11 cellular contexts compared by ENCODE assay signal in genomic region chr5:124951676-124952075, GRCh38.
DNase-seq lines count a peak whose midpoint lies in the region; ATAC-seq lines count a peak whose summit lies in the region.
"Had no signal": no experiment of that assay in that cellular context is flagged by ENCODE, and none has a peak within 500 bp of the region (broad histone marks: within the 10 kb centered on the region; RNA-seq: fewer than 3 reads in every experiment).

No MANE protein-coding gene starts in this region.

- ATAC-seq in GM18858 (IDR thresholded peaks at IDR 0.05; ENCODE audit: unreplicated experiment) (peak; percentile 46), GM21619 (IDR thresholded peaks at IDR 0.05; ENCODE audit: unreplicated experiment) (peak; percentile 58), HG03354 (IDR thresholded peaks at IDR 0.05; ENCODE audit: poor library complexity, severe bottlenecking, unreplicated experiment) (peak; percentile 74)

- H3K27me3 Mint-ChIP-seq in immature natural killer cell (ENCODE audit: low read depth in 3 of 3) = no peaks in the 10 kb centered on the region
- H3K27me3 Mint-ChIP-seq: activated T-cell treated with anti-CD3 and anti-CD28 coated beads, Interleukin-2, amount 50 U/mL, for 24 hours had no signal

- H3K9me3 Mint-ChIP-seq in immature natural killer cell = no peaks in the 10 kb centered on the region
- H3K9me3 Mint-ChIP-seq: activated T-cell treated with anti-CD3 and anti-CD28 coated beads, Interleukin-2, amount 50 U/mL, for 24 hours had no signal

- DNase-seq in immature natural killer cell = peak; percentile 13 to 41 (median 32)
- DNase-seq in NCI-H510A treated with DMSO at 0.1 percent for 48 hours (lab: John Stamatoyannopoulos, UW) = no peak
- DNase-seq in T-helper 9 cell = no peak
- no peak for DNase-seq in retina
- DNase-seq in NCI-H146 (lab: John Stamatoyannopoulos, UW) = no peak
- DNase-seq: activated T-cell treated with anti-CD3 and anti-CD28 coated beads, Interleukin-2, amount 50 U/mL, for 24 hours; cortex of kidney; DMS79 treated with DMSO at 0.1 percent for 48 hours had no signal

- H3K27ac Mint-ChIP-seq in immature natural killer cell = peak overlapping the region; percentile 33 to 83 (median 74)
- H3K27ac Mint-ChIP-seq: activated T-cell treated with anti-CD3 and anti-CD28 coated beads, Interleukin-2, amount 50 U/mL, for 24 hours had no signal

- peaks cover 14 to 24% of the 10 kb centered on the region in 2 donors for H3K4me1 Mint-ChIP-seq in immature natural killer cell

- peak overlapping the region; percentile 14 to 68 (median 58) for H3K4me3 Mint-ChIP-seq in immature natural killer cell
- H3K4me3 Mint-ChIP-seq: activated T-cell treated with anti-CD3 and anti-CD28 coated beads, Interleukin-2, amount 50 U/mL, for 24 hours had no signal

- peaks cover 0 to 9% (median 0%) of the 10 kb centered on the region in 3 donors for H3K36me3 Mint-ChIP-seq in immature natural killer cell

Comparison
In these comparisons a context has a peak if more than half of its experiments do, and no peak if none do; other contexts are left out.
1. DNase-seq: peak in immature natural killer cell (3 of 3); none in NCI-H510A treated with DMSO at 0.1 percent for 48 hours (single experiment), T-helper 9 cell (single experiment), retina (single experiment) and NCI-H146 (single experiment).
2. Peak in every context shown above with its lines, with median percentiles within 50 percentile points of each other: ATAC-seq.